1 cellular context compared by ENCODE assay signal in the genomic region with DNA sequence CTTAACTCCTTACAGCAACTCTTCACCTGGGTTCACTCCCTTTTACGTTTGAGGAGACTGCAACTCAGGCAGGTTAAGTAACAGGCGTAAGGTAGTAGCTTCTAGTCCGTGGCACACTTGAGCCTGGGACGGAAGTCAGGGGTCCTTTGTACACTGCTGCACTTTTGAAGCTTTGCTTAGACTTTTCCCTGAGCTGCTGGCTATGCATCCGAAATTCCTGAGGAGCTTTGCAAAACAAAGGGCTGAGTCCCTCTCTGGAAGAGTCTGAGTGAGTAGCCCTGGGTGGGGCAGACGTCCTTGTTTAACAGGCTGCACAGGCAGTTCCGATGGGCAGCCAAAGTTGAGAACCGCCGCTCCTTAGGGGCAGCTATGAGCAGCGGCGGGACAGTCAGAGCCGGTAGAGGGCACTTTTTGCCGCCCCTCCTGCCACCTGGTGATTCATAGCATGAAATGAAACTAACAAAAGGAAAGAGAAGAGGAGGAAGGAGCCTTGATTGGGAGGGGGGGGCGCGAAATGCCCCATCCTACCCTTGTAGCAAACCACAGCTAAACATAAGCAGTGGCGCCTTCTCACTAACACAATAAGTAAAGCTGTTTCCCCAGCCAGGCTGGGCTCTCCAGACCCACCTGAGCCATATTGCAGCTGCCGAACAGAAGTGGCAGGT.
TF ChIP-seq lines count a peak whose summit lies in the region.

No MANE protein-coding gene starts in this region.

TF ChIP-seq in K562, 482 proteins besides CTCF, POLR2A, EP300 and RAD21:
- TF ChIP-seq KDM1A (IDR thresholded peaks at IDR 0.05) (no peak), IRF2 (CRISPR knock-in tag; IDR thresholded peaks at IDR 0.05) (no peak), KAT7 (CRISPR knock-in tag; IDR thresholded peaks at IDR 0.05; ENCODE audit: borderline replicate concordance) (0 out of 2 replicates have a peak, but pooled peaks have one; percentile 57), JUND (IDR thresholded peaks at IDR 0.05; ENCODE audit: borderline replicate concordance, low read depth, low read length) (peak; percentile 49), JUND (tag; IDR thresholded peaks at IDR 0.05; ENCODE audit: borderline replicate concordance, low read depth, low read length) (peak; percentile 8; the same call in 1 of the 3 replicates), ZNF165 (CRISPR knock-in tag; IDR thresholded peaks at IDR 0.05; ENCODE audit: borderline replicate concordance) (no peak), PYGO2 (tag; IDR thresholded peaks at IDR 0.05) (no peak), SMARCA4 (IDR thresholded peaks at IDR 0.05) (no peak), BRD4 (IDR thresholded peaks at IDR 0.05) (no peak), MEIS2 (IDR thresholded peaks at IDR 0.05; ENCODE audit: partially characterized antibody) (peak; percentile 29), FOXM1 (IDR thresholded peaks at IDR 0.05; ENCODE audit: low read depth) (no peak), FOXM1 (CRISPR knock-in tag; IDR thresholded peaks at IDR 0.05; ENCODE audit: low read depth) (0 out of 2 replicates have a peak, but pooled peaks have one; percentile 51), SAP30 (IDR thresholded peaks at IDR 0.05; ENCODE audit: borderline replicate concordance, insufficient read depth, low read depth, low read length, poor library complexity, severe bottlenecking) (no peak), HNRNPLL (IDR thresholded peaks at IDR 0.05; ENCODE audit: low read depth, low read length, poor library complexity, severe bottlenecking) (peak; percentile 84), POLR3A (IDR thresholded peaks at IDR 0.05; ENCODE audit: borderline replicate concordance, extremely low read depth, insufficient read depth, insufficient read length) (no peak), FOSL1 (tag; conservative IDR thresholded peaks at IDR 0.05) (peak; percentile 57; the same call in 1 of the 2 replicates)
- TF ChIP-seq, protein P1, sequence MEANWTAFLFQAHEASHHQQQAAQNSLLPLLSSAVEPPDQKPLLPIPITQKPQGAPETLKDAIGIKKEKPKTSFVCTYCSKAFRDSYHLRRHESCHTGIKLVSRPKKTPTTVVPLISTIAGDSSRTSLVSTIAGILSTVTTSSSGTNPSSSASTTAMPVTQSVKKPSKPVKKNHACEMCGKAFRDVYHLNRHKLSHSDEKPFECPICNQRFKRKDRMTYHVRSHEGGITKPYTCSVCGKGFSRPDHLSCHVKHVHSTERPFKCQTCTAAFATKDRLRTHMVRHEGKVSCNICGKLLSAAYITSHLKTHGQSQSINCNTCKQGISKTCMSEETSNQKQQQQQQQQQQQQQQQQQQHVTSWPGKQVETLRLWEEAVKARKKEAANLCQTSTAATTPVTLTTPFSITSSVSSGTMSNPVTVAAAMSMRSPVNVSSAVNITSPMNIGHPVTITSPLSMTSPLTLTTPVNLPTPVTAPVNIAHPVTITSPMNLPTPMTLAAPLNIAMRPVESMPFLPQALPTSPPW (CRISPR knock-in tag; IDR thresholded peaks at IDR 0.05) = peak; percentile 31; the same call in 1 of the 2 replicates
- TF ChIP-seq, protein P2, sequence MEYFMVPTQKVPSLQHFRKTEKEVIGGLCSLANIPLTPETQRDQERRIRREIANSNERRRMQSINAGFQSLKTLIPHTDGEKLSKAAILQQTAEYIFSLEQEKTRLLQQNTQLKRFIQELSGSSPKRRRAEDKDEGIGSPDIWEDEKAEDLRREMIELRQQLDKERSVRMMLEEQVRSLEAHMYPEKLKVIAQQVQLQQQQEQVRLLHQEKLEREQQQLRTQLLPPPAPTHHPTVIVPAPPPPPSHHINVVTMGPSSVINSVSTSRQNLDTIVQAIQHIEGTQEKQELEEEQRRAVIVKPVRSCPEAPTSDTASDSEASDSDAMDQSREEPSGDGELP (CRISPR knock-in tag; IDR thresholded peaks at IDR 0.05; ENCODE audit: borderline replicate concordance) = peak; percentile 51; the same call in 1 of the 2 replicates
- TF ChIP-seq, protein P3, sequence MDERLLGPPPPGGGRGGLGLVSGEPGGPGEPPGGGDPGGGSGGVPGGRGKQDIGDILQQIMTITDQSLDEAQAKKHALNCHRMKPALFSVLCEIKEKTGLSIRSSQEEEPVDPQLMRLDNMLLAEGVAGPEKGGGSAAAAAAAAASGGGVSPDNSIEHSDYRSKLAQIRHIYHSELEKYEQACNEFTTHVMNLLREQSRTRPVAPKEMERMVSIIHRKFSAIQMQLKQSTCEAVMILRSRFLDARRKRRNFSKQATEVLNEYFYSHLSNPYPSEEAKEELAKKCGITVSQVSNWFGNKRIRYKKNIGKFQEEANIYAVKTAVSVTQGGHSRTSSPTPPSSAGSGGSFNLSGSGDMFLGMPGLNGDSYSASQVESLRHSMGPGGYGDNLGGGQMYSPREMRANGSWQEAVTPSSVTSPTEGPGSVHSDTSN (CRISPR knock-in tag; IDR thresholded peaks at IDR 0.05; ENCODE audit: low read depth) = no peak
- TF ChIP-seq, protein P3 (tag; conservative IDR thresholded peaks at IDR 0.05; ENCODE audit: low read depth) = no peak
- TF ChIP-seq, protein P4, sequence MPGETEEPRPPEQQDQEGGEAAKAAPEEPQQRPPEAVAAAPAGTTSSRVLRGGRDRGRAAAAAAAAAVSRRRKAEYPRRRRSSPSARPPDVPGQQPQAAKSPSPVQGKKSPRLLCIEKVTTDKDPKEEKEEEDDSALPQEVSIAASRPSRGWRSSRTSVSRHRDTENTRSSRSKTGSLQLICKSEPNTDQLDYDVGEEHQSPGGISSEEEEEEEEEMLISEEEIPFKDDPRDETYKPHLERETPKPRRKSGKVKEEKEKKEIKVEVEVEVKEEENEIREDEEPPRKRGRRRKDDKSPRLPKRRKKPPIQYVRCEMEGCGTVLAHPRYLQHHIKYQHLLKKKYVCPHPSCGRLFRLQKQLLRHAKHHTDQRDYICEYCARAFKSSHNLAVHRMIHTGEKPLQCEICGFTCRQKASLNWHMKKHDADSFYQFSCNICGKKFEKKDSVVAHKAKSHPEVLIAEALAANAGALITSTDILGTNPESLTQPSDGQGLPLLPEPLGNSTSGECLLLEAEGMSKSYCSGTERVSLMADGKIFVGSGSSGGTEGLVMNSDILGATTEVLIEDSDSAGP (CRISPR knock-in tag; IDR thresholded peaks at IDR 0.05) = 0 out of 2 replicates have a peak, but pooled peaks have one; percentile 24
- TF ChIP-seq, protein P5, sequence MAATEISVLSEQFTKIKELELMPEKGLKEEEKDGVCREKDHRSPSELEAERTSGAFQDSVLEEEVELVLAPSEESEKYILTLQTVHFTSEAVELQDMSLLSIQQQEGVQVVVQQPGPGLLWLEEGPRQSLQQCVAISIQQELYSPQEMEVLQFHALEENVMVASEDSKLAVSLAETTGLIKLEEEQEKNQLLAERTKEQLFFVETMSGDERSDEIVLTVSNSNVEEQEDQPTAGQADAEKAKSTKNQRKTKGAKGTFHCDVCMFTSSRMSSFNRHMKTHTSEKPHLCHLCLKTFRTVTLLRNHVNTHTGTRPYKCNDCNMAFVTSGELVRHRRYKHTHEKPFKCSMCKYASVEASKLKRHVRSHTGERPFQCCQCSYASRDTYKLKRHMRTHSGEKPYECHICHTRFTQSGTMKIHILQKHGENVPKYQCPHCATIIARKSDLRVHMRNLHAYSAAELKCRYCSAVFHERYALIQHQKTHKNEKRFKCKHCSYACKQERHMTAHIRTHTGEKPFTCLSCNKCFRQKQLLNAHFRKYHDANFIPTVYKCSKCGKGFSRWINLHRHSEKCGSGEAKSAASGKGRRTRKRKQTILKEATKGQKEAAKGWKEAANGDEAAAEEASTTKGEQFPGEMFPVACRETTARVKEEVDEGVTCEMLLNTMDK (IDR thresholded peaks at IDR 0.05; ENCODE audit: borderline replicate concordance, insufficient read depth, low read depth, low read length, poor library complexity, severe bottlenecking) = peak; percentile 36
- TF ChIP-seq, protein P6, sequence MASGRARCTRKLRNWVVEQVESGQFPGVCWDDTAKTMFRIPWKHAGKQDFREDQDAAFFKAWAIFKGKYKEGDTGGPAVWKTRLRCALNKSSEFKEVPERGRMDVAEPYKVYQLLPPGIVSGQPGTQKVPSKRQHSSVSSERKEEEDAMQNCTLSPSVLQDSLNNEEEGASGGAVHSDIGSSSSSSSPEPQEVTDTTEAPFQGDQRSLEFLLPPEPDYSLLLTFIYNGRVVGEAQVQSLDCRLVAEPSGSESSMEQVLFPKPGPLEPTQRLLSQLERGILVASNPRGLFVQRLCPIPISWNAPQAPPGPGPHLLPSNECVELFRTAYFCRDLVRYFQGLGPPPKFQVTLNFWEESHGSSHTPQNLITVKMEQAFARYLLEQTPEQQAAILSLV (tag; IDR thresholded peaks at IDR 0.05) = no peak
- TF ChIP-seq, protein P7, sequence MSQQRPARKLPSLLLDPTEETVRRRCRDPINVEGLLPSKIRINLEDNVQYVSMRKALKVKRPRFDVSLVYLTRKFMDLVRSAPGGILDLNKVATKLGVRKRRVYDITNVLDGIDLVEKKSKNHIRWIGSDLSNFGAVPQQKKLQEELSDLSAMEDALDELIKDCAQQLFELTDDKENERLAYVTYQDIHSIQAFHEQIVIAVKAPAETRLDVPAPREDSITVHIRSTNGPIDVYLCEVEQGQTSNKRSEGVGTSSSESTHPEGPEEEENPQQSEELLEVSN (IDR thresholded peaks at IDR 0.05; ENCODE audit: borderline replicate concordance in 1 of 2, extremely low read depth in 1 of 2, insufficient read depth in 1 of 2, insufficient read length in 1 of 2, low read depth in 1 of 2, low read length in 1 of 2, poor library complexity in 1 of 2, severe bottlenecking in 1 of 2) = peak in 1 of 2 experiments; percentile 59
